7 cellular contexts compared by ENCODE assay signal in genomic region chr9:95003694-95004451, GRCh38.
A peak's percentile ranks its signal among the peaks of the same experiment; 100 is the strongest.
DNase-seq lines count a peak whose midpoint lies in the region; FAIRE-seq and TF ChIP-seq lines count a peak whose summit lies in the region.

No MANE protein-coding gene starts in this region.

- no peaks in the 10 kb centered on the region for H3K79me2 ChIP-seq in OCI-LY3 (ENCODE audit: low read length)
- H3K79me2 ChIP-seq in keratinocyte (ENCODE audit: control insufficient read depth, insufficient read depth, low read length), result peaks cover 37% of the 10 kb centered on the region

- in situ Hi-C loops in G401 (cut with HindIII; ENCODE audit: low sequenced_read_pairs), result no loop called here

- TF ChIP-seq CTCF in OCI-LY3 (IDR thresholded peaks at IDR 0.05; ENCODE audit: low read depth, low read length) (no peak), bronchial epithelial cell (IDR thresholded peaks at IDR 0.05; ENCODE audit: insufficient read depth, low read length, severe bottlenecking) (no peak), keratinocyte (optimal IDR thresholded peaks at IDR 0.05 in 1 of 3, IDR thresholded peaks at IDR 0.05 in 1 of 3, conservative IDR thresholded peaks at IDR 0.05 in 1 of 3; ENCODE audit: extremely low read depth in 1 of 3, insufficient read depth in 2 of 3, low read length in 3 of 3) (no peak)

- H3K27me3 ChIP-seq in OCI-LY3 (ENCODE audit: low read depth, low read length), result peaks cover 40% of the 10 kb centered on the region
- no peaks in the 10 kb centered on the region for H3K27me3 ChIP-seq in bronchial epithelial cell (ENCODE audit: control insufficient read depth, insufficient read depth, low read length)
- H3K27me3 ChIP-seq in keratinocyte (ENCODE audit: control insufficient read depth, extremely low read depth, insufficient read depth, low read length), result no peaks in the 10 kb centered on the region

- H2AFZ ChIP-seq in OCI-LY3 (ENCODE audit: low read depth, low read length), result peak overlapping the region; percentile 78; the same call in 1 of the 2 replicates
- H2AFZ ChIP-seq in keratinocyte (ENCODE audit: control insufficient read depth, low read length), result peak overlapping the region; percentile 66

- H3K4me2 ChIP-seq in OCI-LY3 (ENCODE audit: low read length) (peak overlapping the region; percentile 93), keratinocyte (ENCODE audit: control insufficient read depth, extremely low read depth, insufficient read depth, low read depth, low read length) (peak overlapping the region; percentile 84)

- peak; percentile 50 for DNase-seq in G401 (ENCODE audit: low spot score)
- DNase-seq in H4 (ENCODE audit: low spot score), result peak; percentile 31
- DNase-seq in bronchial epithelial cell (ENCODE audit: low read depth), result no peak
- no peak for DNase-seq in keratinocyte (ENCODE audit: low read depth, low spot score)
- peak; percentile 21 to 36 for DNase-seq in stimulated activated CD4-positive, alpha-beta T cell treated with anti-CD3 and anti-CD28 coated beads, Interleukin-2, amount 100 ng/mL, for 24 hours
- DNase-seq in ecto neural progenitor cell (ENCODE audit: low spot score), result no peak

- H3K27ac ChIP-seq in OCI-LY3 (ENCODE audit: low read length) (no peak overlapping the region), keratinocyte (ENCODE audit: control insufficient read depth, insufficient read depth, low read length) (peak overlapping the region; percentile 86)

- H3K4me3 ChIP-seq in OCI-LY3 (ENCODE audit: low read length) (peak overlapping the region; percentile 86), bronchial epithelial cell (ENCODE audit: low read depth, low read length) (peak overlapping the region; percentile 79), keratinocyte (ENCODE audit: control insufficient read depth in 2 of 3, extremely low read depth in 1 of 3, insufficient read depth in 2 of 3, low read depth in 1 of 3, low read length in 3 of 3) (peak overlapping the region; percentile 71 to 78 (median 77))

- H3K4me1 ChIP-seq in OCI-LY3 (ENCODE audit: low read length) (peaks cover 6% of the 10 kb centered on the region), keratinocyte (ENCODE audit: control insufficient read depth, extremely low read depth, insufficient read depth, low read length) (peaks cover 20% of the 10 kb centered on the region)

- dilution Hi-C loops in keratinocyte (cut with MboI; ENCODE audit: extremely low pct_ligation_motif_present, low sequenced_read_pairs), result no loop called here

- FAIRE-seq in bronchial epithelial cell (lab: Jason Lieb, UNC), result no peak
- no peak for FAIRE-seq in keratinocyte (lab: Jason Lieb, UNC)

- H3K36me3 ChIP-seq in OCI-LY3 (replicated peaks; ENCODE audit: low read depth, low read length) (no peaks in the 10 kb centered on the region), bronchial epithelial cell (ENCODE audit: control insufficient read depth, insufficient read depth, low read length) (peaks cover 5% of the 10 kb centered on the region), keratinocyte (ENCODE audit: control insufficient read depth in 2 of 2, extremely low read depth in 1 of 2, insufficient read depth in 2 of 2, low read length in 2 of 2) (peaks cover 0 to 8% of the 10 kb centered on the region in 2 experiments)

- H4K20me1 ChIP-seq in OCI-LY3 (ENCODE audit: insufficient read depth, low read length) (no peaks in the 10 kb centered on the region), keratinocyte (ENCODE audit: control insufficient read depth, extremely low read depth, insufficient read depth, low read length) (no peaks in the 10 kb centered on the region)

- H3K9me3 ChIP-seq in OCI-LY3 (ENCODE audit: insufficient read depth, low read length) (no peaks in the 10 kb centered on the region), keratinocyte (ENCODE audit: control insufficient read depth, low read depth, low read length) (no peaks in the 10 kb centered on the region)

- no peaks in the 10 kb centered on the region for H3K9me1 ChIP-seq in keratinocyte (ENCODE audit: control insufficient read depth, extremely low read depth, insufficient read depth, low read length)

- H3K9ac ChIP-seq in OCI-LY3 (ENCODE audit: low read length) (peak overlapping the region; percentile 75), keratinocyte (ENCODE audit: control insufficient read depth, extremely low read depth, insufficient read depth, low read length) (peak overlapping the region; percentile 89)

Comparison
In these comparisons a context has a peak if more than half of its experiments do, and no peak if none do; other contexts are left out.
1. DNase-seq: peak in G401 (single experiment), H4 (single experiment) and stimulated activated CD4-positive, alpha-beta T cell treated with anti-CD3 and anti-CD28 coated beads, Interleukin-2, amount 100 ng/mL, for 24 hours (2 of 2); none in bronchial epithelial cell (single experiment), keratinocyte (single experiment) and ecto neural progenitor cell (single experiment).
2. Peak in every context shown above with its lines, with median percentiles within 50 percentile points of each other: H3K4me3 ChIP-seq.